Comparison of ENCODE assay signal across 28 cellular contexts in genomic region chr6:70380771-70381435, GRCh38.
"Had no signal": no experiment of that assay in that cellular context is flagged by ENCODE, and none has a peak within 500 bp of the region (broad histone marks: within the 10 kb centered on the region; RNA-seq: fewer than 3 reads in every experiment).

No MANE protein-coding gene starts in this region.

- H3K36me3 Mint-ChIP-seq: immature natural killer cell; natural killer cell treated with Interleukin-12 subunit alpha and Interleukin-12 subunit beta and Interleukin-15 and Interleukin-18, amount 100 ng/mL, for 72 hours; stimulated activated memory B cell treated with anti-CD40 and anti-IgM and Interleukin-4, amounts not matched to agents 10 μg/mL and 1 μg/mL and 100 μg/mL, for 72 hours had no signal

- H3K36me3 ChIP-seq: heart left ventricle, left lung, lower lobe of right lung, pancreas, right lobe of liver, thyroid gland, upper lobe of left lung had no signal

- ATAC-seq: heart left ventricle; left lung; lower lobe of right lung; naive thymus-derived CD4-positive, alpha-beta T cell; natural killer cell treated with Interleukin-12 subunit alpha and Interleukin-12 subunit beta and Interleukin-15 and Interleukin-18, amount 100 ng/mL, for 72 hours; pancreas; psoas muscle; right lobe of liver; stimulated activated naive CD8-positive, alpha-beta T cell treated with anti-CD3 and anti-CD28 coated beads, Interleukin-15, amount 100 ng/mL, for 72 hours had no signal

- H3K4me3 ChIP-seq: heart left ventricle, left lung, lower lobe of right lung, pancreas, psoas muscle, right lobe of liver, smooth muscle cell, testis, thyroid gland, upper lobe of left lung had no signal

- H3K9me3 ChIP-seq: heart left ventricle, left lung, lower lobe of right lung, pancreas, psoas muscle, right lobe of liver, testis, thyroid gland, upper lobe of left lung had no signal

- H3K9me3 Mint-ChIP-seq: natural killer cell treated with Interleukin-12 subunit alpha and Interleukin-12 subunit beta and Interleukin-15 and Interleukin-18, amount 100 ng/mL, for 72 hours; stimulated activated memory B cell treated with anti-CD40 and anti-IgM and Interleukin-4, amounts not matched to agents 10 μg/mL and 1 μg/mL and 100 μg/mL, for 72 hours; stimulated activated naive CD8-positive, alpha-beta T cell treated with anti-CD3 and anti-CD28 coated beads, Interleukin-15, amount 100 ng/mL, for 72 hours had no signal

- H3K27me3 ChIP-seq: left lung, pancreas, right lobe of liver, testis, thyroid gland, upper lobe of left lung had no signal

- H3K4me2 ChIP-seq: smooth muscle cell had no signal

- H3K27ac Mint-ChIP-seq: immature natural killer cell; naive thymus-derived CD4-positive, alpha-beta T cell; natural killer cell treated with Interleukin-12 subunit alpha and Interleukin-12 subunit beta and Interleukin-15 and Interleukin-18, amount 100 ng/mL, for 72 hours; stimulated activated memory B cell treated with anti-CD40 and anti-IgM and Interleukin-4, amounts not matched to agents 10 μg/mL and 1 μg/mL and 100 μg/mL, for 72 hours; stimulated activated naive CD8-positive, alpha-beta T cell treated with anti-CD3 and anti-CD28 coated beads, Interleukin-15, amount 100 ng/mL, for 72 hours had no signal

- H3K4me3 Mint-ChIP-seq: immature natural killer cell; naive thymus-derived CD4-positive, alpha-beta T cell; natural killer cell treated with Interleukin-12 subunit alpha and Interleukin-12 subunit beta and Interleukin-15 and Interleukin-18, amount 100 ng/mL, for 72 hours; stimulated activated memory B cell treated with anti-CD40 and anti-IgM and Interleukin-4, amounts not matched to agents 10 μg/mL and 1 μg/mL and 100 μg/mL, for 72 hours; stimulated activated naive CD8-positive, alpha-beta T cell treated with anti-CD3 and anti-CD28 coated beads, Interleukin-15, amount 100 ng/mL, for 72 hours had no signal

- H3K27ac ChIP-seq: heart left ventricle, left lung, lower lobe of right lung, pancreas, psoas muscle, right lobe of liver, testis, thyroid gland, upper lobe of left lung had no signal

- H3K4me1 ChIP-seq: heart left ventricle, left lung, lower lobe of right lung, pancreas, psoas muscle, right lobe of liver, testis, thyroid gland, upper lobe of left lung had no signal

- DNase-seq: heart left ventricle; hypothalamus; immature natural killer cell; kidney; left colon; lower lobe of right lung; mammary epithelial cell; mesenchymal stem cell; naive thymus-derived CD4-positive, alpha-beta T cell; nucleus accumbens; pancreas; posterior cingulate gyrus; psoas muscle; right lobe of liver; stimulated activated CD4-positive, alpha-beta T cell treated with anti-CD3 and anti-CD28 coated beads, Interleukin-1b, Interleukin-23, amount 100 ng/mL, for 48 hours; stimulated activated CD4-positive, alpha-beta T cell treated with anti-CD3 and anti-CD28 coated beads, Interleukin-2, amount 100 ng/mL, for 48 hours; stimulated activated CD4-positive, alpha-beta T cell treated with anti-CD3 and anti-CD28 coated beads, Interleukin-4, amount 100 ng/mL, for 4 hours; stimulated activated CD8-positive, alpha-beta memory T cell treated with anti-CD3 and anti-CD28 coated beads, Interleukin-4, amount 100 ng/mL, for 48 hours; stimulated activated naive CD4-positive, alpha-beta T cell treated with Interleukin-2 at 50 U/mL for 16 hours; stimulated activated naive CD8-positive, alpha-beta T cell treated with anti-CD3 and anti-CD28 coated beads, Interleukin-15, amount 100 ng/mL, for 72 hours; testis; thyroid gland; upper lobe of left lung had no signal

- FAIRE-seq: islet of Langerhans, kidney, pancreas had no signal

- H3K4me1 Mint-ChIP-seq: immature natural killer cell; naive thymus-derived CD4-positive, alpha-beta T cell; stimulated activated memory B cell treated with anti-CD40 and anti-IgM and Interleukin-4, amounts not matched to agents 10 μg/mL and 1 μg/mL and 100 μg/mL, for 72 hours; stimulated activated naive CD8-positive, alpha-beta T cell treated with anti-CD3 and anti-CD28 coated beads, Interleukin-15, amount 100 ng/mL, for 72 hours had no signal
